In the genomic region with DNA sequence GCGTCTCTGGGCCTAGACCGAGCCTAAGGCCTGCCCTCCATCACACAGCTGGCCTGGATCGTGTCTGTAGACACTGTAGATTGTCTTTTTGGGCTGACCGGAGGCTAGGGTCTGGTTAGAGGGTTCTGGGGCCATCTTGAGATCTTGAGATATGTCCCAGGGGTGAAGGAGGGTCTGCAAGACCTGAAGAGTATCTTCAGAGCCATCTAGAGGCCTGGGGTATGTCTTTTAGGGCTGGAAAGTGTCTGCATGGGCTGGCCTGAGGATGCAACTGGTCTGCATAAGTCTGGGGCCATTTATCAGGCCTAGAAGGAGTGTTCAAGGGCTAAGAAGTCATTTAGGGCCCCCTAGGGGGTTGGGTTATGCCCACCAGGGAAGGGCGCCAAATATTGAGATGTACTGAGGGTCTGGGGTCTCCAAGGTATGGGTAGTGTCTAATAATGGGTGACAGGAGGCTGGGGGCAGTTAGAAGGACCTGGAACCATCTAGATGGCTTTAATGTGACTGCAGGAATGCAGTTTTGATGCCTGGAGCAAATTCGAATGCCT, we compare ENCODE assay signal across 8 cellular contexts. TPM values are rescaled to one million over a fixed set of nuclear protein-coding genes. Genes with fewer than 3 reads are reported as not detected.
DNase-seq lines count a peak whose midpoint lies in the region; ATAC-seq, FAIRE-seq and TF ChIP-seq lines count a peak whose summit lies in the region.

No MANE protein-coding gene starts in this region.

- peak overlapping the region; percentile 92 for H3K4me3 Mint-ChIP-seq in memory B cell

- peak overlapping the region; percentile 62 for H3K4me2 ChIP-seq in GM12878 (ENCODE audit: control insufficient read depth, insufficient read depth)

- no peak for TF ChIP-seq RAD21 in GM12878 (IDR thresholded peaks at IDR 0.05; ENCODE audit: insufficient read depth, low read depth, low read length)

- intact Hi-C loops in left ventricle myocardium inferior (cut with micrococcal nuclease) (no loop called here), left cardiac atrium (cut with DNase I) (no loop called here), GM12878 (cut with micrococcal nuclease; ENCODE audit: unreplicated experiment) (loop anchor here (2.0 to 5.0 kb wide), 2 partner anchors 22 to 50 kb away; a partner anchor contains a TSS)

- H2AFZ ChIP-seq in GM12878 (ENCODE audit: control insufficient read depth, low read depth, low read length) = peak overlapping the region; percentile 57

- CTCF ChIA-PET in GM12878 (lab: Yijun Ruan, JAX) = interaction anchor here (1.3 to 5.1 kb wide), 4 partner anchors 22 to 72 kb away, joined by 6 to 130 read pairs (median 12); a partner anchor contains a TSS

- no peak for TF ChIP-seq POLR2A in GM12878 (IDR thresholded peaks at IDR 0.05; ENCODE audit: low read depth, low read length)

- no peak for FAIRE-seq in GM12878 (lab: Jason Lieb, UNC)

- H3K27ac ChIP-seq in left ventricle myocardium inferior (replicated peaks) = peak overlapping the region; percentile 100
- H3K27ac ChIP-seq in GM12878 (ENCODE audit: control insufficient read depth, insufficient read depth) = peak overlapping the region; percentile 86

- H3K27ac Mint-ChIP-seq in memory B cell = peak overlapping the region; percentile 98

- no peaks in the 10 kb centered on the region for H3K27me3 Mint-ChIP-seq in memory B cell

- H3K9ac ChIP-seq in GM12878 (ENCODE audit: control insufficient read depth, insufficient read depth, low read length) = peak overlapping the region; percentile 97

- peaks cover 36% of the 10 kb centered on the region for H3K79me2 ChIP-seq in GM12878 (ENCODE audit: control insufficient read depth, insufficient read depth, low read length)

- H3K27me3 ChIP-seq in left ventricle myocardium inferior (ENCODE audit: low read depth) (no peaks in the 10 kb centered on the region), GM12878 (replicated peaks in 1 of 2; ENCODE audit: control insufficient read depth in 2 of 2, insufficient read depth in 2 of 2, low read length in 1 of 2) (no peaks in the 10 kb centered on the region)

- peaks cover 44% of the 10 kb centered on the region for H3K4me1 Mint-ChIP-seq in memory B cell

- no peak for DNase-seq in left ventricle myocardium inferior
- no peak for DNase-seq in left cardiac atrium
- DNase-seq in GM12878 (ENCODE audit: low read depth, low spot score) = no peak
- DNase-seq in memory B cell (ENCODE audit: low spot score in 2 of 2) = peak in 1 of 2 donors; percentile 25
- no peak for DNase-seq in NK-92 treated with Interleukin-12 subunit alpha and Interleukin-12 subunit beta, amount 100 ng/mL, for 24 hours (lab: John Stamatoyannopoulos, UW)
- no peak for DNase-seq in central memory CD4-positive, alpha-beta T cell
- no peak for DNase-seq in NCI-H1048 (lab: John Stamatoyannopoulos, UW)

- H3K4me3 ChIP-seq in left ventricle myocardium inferior (peak overlapping the region; percentile 98), GM12878 (peak overlapping the region; percentile 86)

- H3K4me1 ChIP-seq in left ventricle myocardium inferior (peaks cover 71% of the 10 kb centered on the region), GM12878 (ENCODE audit: control insufficient read depth, insufficient read depth, low read length) (peaks cover 18% of the 10 kb centered on the region)

- WGBS in GM12878 (ENCODE audit: insufficient coverage, insufficient replicate concordance, low lambda C conversion rate, missing lambda C conversion rate) = 1% methylated on average over 6 of the region's 6 CpGs

- no peaks in the 10 kb centered on the region for H3K9me3 Mint-ChIP-seq in memory B cell

- SMC1A ChIA-PET in GM12878 (lab: Charles Lee; ENCODE audit: uncharacterized antibody, unreplicated experiment) = interaction anchor here (0.9 to 1.9 kb wide), 5 partner anchors 20 to 37 kb away, joined by 3 to 9 read pairs (median 5); a partner anchor contains a TSS

- ATAC-seq in left cardiac atrium (no peak), GM12878 (no peak), memory B cell (ENCODE audit: low read depth) (no peak), HG03159 (IDR thresholded peaks at IDR 0.05; ENCODE audit: unreplicated experiment) (no peak)

- no peak for TF ChIP-seq CTCF in left ventricle myocardium inferior (IDR thresholded peaks at IDR 0.05; ENCODE audit: borderline replicate concordance)
- TF ChIP-seq CTCF in GM12878 (IDR thresholded peaks at IDR 0.05 in 2 of 3, conservative IDR thresholded peaks at IDR 0.05 in 1 of 3; ENCODE audit: control insufficient read depth in 2 of 3, extremely low read depth in 1 of 3, insufficient read depth in 1 of 3, low read depth in 3 of 3, low read length in 3 of 3) = no peak

- H3K36me3 ChIP-seq in left ventricle myocardium inferior = peaks cover 26% of the 10 kb centered on the region
- H3K36me3 ChIP-seq in GM12878 (ENCODE audit: control insufficient read depth in 2 of 2, insufficient read depth in 2 of 2, low read length in 1 of 2) = peaks cover 0 to 5% of the 10 kb centered on the region in 2 experiments; a peak in 3 of 4 replicates

- no peaks in the 10 kb centered on the region for H3K9me3 ChIP-seq in left ventricle myocardium inferior (replicated peaks)
- no peaks in the 10 kb centered on the region for H3K9me3 ChIP-seq in GM12878 (replicated peaks; ENCODE audit: control insufficient read depth, insufficient read depth, low read length)

- BruUV-seq in GM12878 (replicated peaks; lab: Mats Ljungman, UMichigan) = no TSS peak

- RAD21 ChIA-PET in GM12878 (lab: Charles Lee; ENCODE audit: unreplicated experiment) = interaction anchor here (1.0 to 5.1 kb wide), 6 partner anchors 22 to 200 kb away, joined by 3 to 131 read pairs (median 5); a partner anchor contains a TSS

- peaks cover 11% of the 10 kb centered on the region for H3K36me3 Mint-ChIP-seq in memory B cell

- no peak for TF ChIP-seq EP300 in GM12878 (IDR thresholded peaks at IDR 0.05; ENCODE audit: borderline replicate concordance in 1 of 2, control insufficient read depth in 1 of 2, low read depth in 2 of 2, low read length in 2 of 2)

- POLR2A ChIA-PET in GM12878 (lab: Charles Lee) = interaction anchor here (0.8 to 6.5 kb wide), 9 partner anchors 12 to 227 kb away, joined by 3 to 200 read pairs (median 6); a partner anchor contains a TSS

- in situ Hi-C loops in GM12878 (cut with MboI) = no loop called here

- H4K20me1 ChIP-seq in GM12878 (ENCODE audit: control insufficient read depth, insufficient read depth) = no peaks in the 10 kb centered on the region

RNA-seq across cellular contexts. Expression of a gene that starts 0.6 kb away (rescaled TPM):
- total RNA-seq in left ventricle myocardium inferior (38.8 TPM), left cardiac atrium (10 to 100 TPM; 38.6 to 46.9 TPM), GM12878 (2014; rRNA removed) (5.7 and 6.4 TPM in 2 replicates), GM12878 (2014; rRNA removed; fragmentation: Illumina TruSeq; extraction: Trizol) (2.5 and 3.5 TPM in 2 replicates), GM12878 (2021) (66.9 and 77.0 TPM in 2 replicates)
- 17.2 and 18.6 TPM in 2 replicates for total RNA-seq in GM12878 (2013; cell fraction: nucleolus; rRNA removed)
- 8.9 TPM for polyA plus RNA-seq in GM12878 (2011; ENCODE audit: low read depth)
- polyA plus RNA-seq in GM12878 (2011; rRNA removed) (1.3 and 2.1 TPM in 2 replicates), GM12878 (2014; fragmentation: Illumina TruSeq; extraction: Trizol) (0.40 and 4.2 TPM in 2 replicates), GM12878 (2014; fragmentation: Nextera tagmentation; extraction: Ambion mirVana) (under 1 TPM; 0.18 to 0.24 TPM), GM12878 (2014; rRNA removed) (12.2 and 18.5 TPM in 2 replicates), GM12878 (2016; fragmentation: Nextera tagmentation; extraction: Ambion mirVana) (1 to 10 TPM; 7.1 to 9.3 TPM)
- 5.1 and 5.9 TPM in 2 replicates for polyA plus RNA-seq in GM12878 (2011; cell fraction: cytosol; rRNA removed)
- 21.9 and 33.3 TPM in 2 replicates for polyA plus RNA-seq in GM12878 (2011; cell fraction: nucleus; rRNA removed)
- 24.6 and 26.6 TPM in 2 replicates for polyA plus RNA-seq in GM12878 (2012)
- polyA minus RNA-seq in GM12878 (2011; rRNA and poly(A)+ RNA removed) = 1.0 and 4.3 TPM in 2 replicates
- polyA minus RNA-seq in GM12878 (2011; cell fraction: cytosol; rRNA and poly(A)+ RNA removed) = 4.6 and 5.6 TPM in 2 replicates
- polyA minus RNA-seq in GM12878 (2011; cell fraction: nucleus; rRNA and poly(A)+ RNA removed) = 2.2 and 3.4 TPM in 2 replicates

RNA-seq across cellular contexts. Expression of a gene that starts 2.6 kb away (rescaled TPM):
- total RNA-seq in left ventricle myocardium inferior = 116 TPM
- 10 to 100 TPM; 85.6 to 95.0 TPM for total RNA-seq in left cardiac atrium
- total RNA-seq in GM12878 (2013; cell fraction: nucleolus; rRNA removed) = 0.91 TPM in 1 of 2 replicates, not detected in the other
- 1.0 and 1.8 TPM in 2 replicates for total RNA-seq in GM12878 (2014; rRNA removed)
- total RNA-seq in GM12878 (2014; rRNA removed; fragmentation: Illumina TruSeq; extraction: Trizol) = 1.1 TPM in 2 replicates
- total RNA-seq in GM12878 (2021) = 1.3 and 1.8 TPM in 2 replicates
- 3.2 TPM for polyA plus RNA-seq in GM12878 (2011; ENCODE audit: low read depth)
- 2.3 and 4.1 TPM in 2 replicates for polyA plus RNA-seq in GM12878 (2011; rRNA removed)
- 7.4 and 9.2 TPM in 2 replicates for polyA plus RNA-seq in GM12878 (2011; cell fraction: cytosol; rRNA removed)
- 5.0 and 5.9 TPM in 2 replicates for polyA plus RNA-seq in GM12878 (2011; cell fraction: nucleus; rRNA removed)
- polyA plus RNA-seq in GM12878 (2012) = 7.4 and 8.5 TPM in 2 replicates
- polyA plus RNA-seq in GM12878 (2014; fragmentation: Illumina TruSeq; extraction: Trizol) = 1.1 TPM in 1 of 2 replicates, not detected in the other
- polyA plus RNA-seq in GM12878 (2014; fragmentation: Nextera tagmentation; extraction: Ambion mirVana) = under 1 TPM; 0.24 to 0.29 TPM
- 4.0 and 5.8 TPM in 2 replicates for polyA plus RNA-seq in GM12878 (2014; rRNA removed)
- polyA plus RNA-seq in GM12878 (2016; fragmentation: Nextera tagmentation; extraction: Ambion mirVana) = 1 to 10 TPM; 1.9 to 2.2 TPM
- polyA minus RNA-seq in GM12878 (2011; rRNA and poly(A)+ RNA removed) = 0.95 and 3.3 TPM in 2 replicates
- polyA minus RNA-seq in GM12878 (2011; cell fraction: cytosol; rRNA and poly(A)+ RNA removed) = 2.4 and 2.6 TPM in 2 replicates
- polyA minus RNA-seq in GM12878 (2011; cell fraction: nucleus; rRNA and poly(A)+ RNA removed) = 0.60 and 0.67 TPM in 2 replicates

RNA-seq across cellular contexts. Expression of a gene that starts 23.1 kb away (rescaled TPM):
- total RNA-seq in left ventricle myocardium inferior (34.5 TPM), left cardiac atrium (10 to 100 TPM; 46.3 to 48.1 TPM), GM12878 (2014; rRNA removed) (82.7 and 87.4 TPM in 2 replicates), GM12878 (2014; rRNA removed; fragmentation: Illumina TruSeq; extraction: Trizol) (39.2 and 41.7 TPM in 2 replicates), GM12878 (2021) (93.8 and 110 TPM in 2 replicates)
- 31.4 and 47.6 TPM in 2 replicates for total RNA-seq in GM12878 (2013; cell fraction: nucleolus; rRNA removed)
- polyA plus RNA-seq in GM12878 (2011; ENCODE audit: low read depth) = 48.7 TPM
- polyA plus RNA-seq in GM12878 (2011; rRNA removed) (39.9 and 68.7 TPM in 2 replicates), GM12878 (2014; fragmentation: Illumina TruSeq; extraction: Trizol) (25.2 and 83.2 TPM in 2 replicates), GM12878 (2014; fragmentation: Nextera tagmentation; extraction: Ambion mirVana) (10 to 100 TPM in 1 of 2 experiments, 1 to 10 TPM in 1; 5.5 to 17.2 TPM), GM12878 (2014; rRNA removed) (109 and 140 TPM in 2 replicates), GM12878 (2016; fragmentation: Nextera tagmentation; extraction: Ambion mirVana) (10 to 100 TPM; 51.1 to 58.1 TPM)
- 114 and 137 TPM in 2 replicates for polyA plus RNA-seq in GM12878 (2011; cell fraction: cytosol; rRNA removed)
- 145 and 206 TPM in 2 replicates for polyA plus RNA-seq in GM12878 (2011; cell fraction: nucleus; rRNA removed)
- 105 and 125 TPM in 2 replicates for polyA plus RNA-seq in GM12878 (2012)
- polyA minus RNA-seq in GM12878 (2011; rRNA and poly(A)+ RNA removed) = 26.8 and 55.4 TPM in 2 replicates
- 22.6 and 37.9 TPM in 2 replicates for polyA minus RNA-seq in GM12878 (2011; cell fraction: cytosol; rRNA and poly(A)+ RNA removed)
- 18.3 and 35.4 TPM in 2 replicates for polyA minus RNA-seq in GM12878 (2011; cell fraction: nucleus; rRNA and poly(A)+ RNA removed)

RNA-seq across cellular contexts. Expression of a gene that starts 23.2 kb away (rescaled TPM):
- total RNA-seq in left ventricle myocardium inferior (11.4 TPM), left cardiac atrium (10 to 100 TPM; 12.0 to 12.5 TPM), GM12878 (2014; rRNA removed) (48.7 and 66.9 TPM in 2 replicates), GM12878 (2014; rRNA removed; fragmentation: Illumina TruSeq; extraction: Trizol) (9.6 and 10.2 TPM in 2 replicates), GM12878 (2021) (81.9 and 83.5 TPM in 2 replicates)
- total RNA-seq in GM12878 (2013; cell fraction: nucleolus; rRNA removed) = 7.0 and 8.2 TPM in 2 replicates
- polyA plus RNA-seq in GM12878 (2011; ENCODE audit: low read depth) = 45.1 TPM
- polyA plus RNA-seq in GM12878 (2011; rRNA removed) (19.4 and 34.0 TPM in 2 replicates), GM12878 (2014; fragmentation: Illumina TruSeq; extraction: Trizol) (26.2 and 28.9 TPM in 2 replicates), GM12878 (2014; fragmentation: Nextera tagmentation; extraction: Ambion mirVana) (1 to 10 TPM; 1.8 to 7.9 TPM), GM12878 (2014; rRNA removed) (143 and 146 TPM in 2 replicates), GM12878 (2016; fragmentation: Nextera tagmentation; extraction: Ambion mirVana) (100 to 1,000 TPM in 1 of 2 experiments, 10 to 100 TPM in 1; 90.3 to 102 TPM)
- 63.0 and 82.8 TPM in 2 replicates for polyA plus RNA-seq in GM12878 (2011; cell fraction: cytosol; rRNA removed)
- polyA plus RNA-seq in GM12878 (2011; cell fraction: nucleus; rRNA removed) = 60.4 and 63.6 TPM in 2 replicates
- polyA plus RNA-seq in GM12878 (2012) = 42.9 and 43.2 TPM in 2 replicates
- polyA minus RNA-seq in GM12878 (2011; rRNA and poly(A)+ RNA removed) = 5.0 and 16.5 TPM in 2 replicates
- 13.9 and 16.9 TPM in 2 replicates for polyA minus RNA-seq in GM12878 (2011; cell fraction: cytosol; rRNA and poly(A)+ RNA removed)
- 7.6 and 8.8 TPM in 2 replicates for polyA minus RNA-seq in GM12878 (2011; cell fraction: nucleus; rRNA and poly(A)+ RNA removed)

RNA-seq across cellular contexts. Expression of a gene that starts 34.5 kb away (rescaled TPM):
- total RNA-seq in left ventricle myocardium inferior = 112 TPM
- 100 to 1,000 TPM; 137 to 159 TPM for total RNA-seq in left cardiac atrium
- total RNA-seq in GM12878 (2013; cell fraction: nucleolus; rRNA removed) = 251 and 266 TPM in 2 replicates
- 589 and 611 TPM in 2 replicates for total RNA-seq in GM12878 (2014; rRNA removed)
- 343 and 363 TPM in 2 replicates for total RNA-seq in GM12878 (2014; rRNA removed; fragmentation: Illumina TruSeq; extraction: Trizol)
- 432 and 437 TPM in 2 replicates for total RNA-seq in GM12878 (2021)
- 189 TPM for polyA plus RNA-seq in GM12878 (2011; ENCODE audit: low read depth)
- polyA plus RNA-seq in GM12878 (2011; rRNA removed) = 357 and 667 TPM in 2 replicates
- 947 and 1,287 TPM in 2 replicates for polyA plus RNA-seq in GM12878 (2011; cell fraction: cytosol; rRNA removed)
- 955 and 1,091 TPM in 2 replicates for polyA plus RNA-seq in GM12878 (2011; cell fraction: nucleus; rRNA removed)
- 311 and 317 TPM in 2 replicates for polyA plus RNA-seq in GM12878 (2012)
- 179 and 527 TPM in 2 replicates for polyA plus RNA-seq in GM12878 (2014; fragmentation: Illumina TruSeq; extraction: Trizol)
- polyA plus RNA-seq in GM12878 (2014; fragmentation: Nextera tagmentation; extraction: Ambion mirVana) = 10 to 100 TPM; 19.9 to 50.5 TPM
- polyA plus RNA-seq in GM12878 (2014; rRNA removed) = 643 and 678 TPM in 2 replicates
- 100 to 1,000 TPM; 441 to 447 TPM for polyA plus RNA-seq in GM12878 (2016; fragmentation: Nextera tagmentation; extraction: Ambion mirVana)
- polyA minus RNA-seq in GM12878 (2011; rRNA and poly(A)+ RNA removed) = 734 and 867 TPM in 2 replicates
- 172 and 191 TPM in 2 replicates for polyA minus RNA-seq in GM12878 (2011; cell fraction: cytosol; rRNA and poly(A)+ RNA removed)
- 196 and 303 TPM in 2 replicates for polyA minus RNA-seq in GM12878 (2011; cell fraction: nucleus; rRNA and poly(A)+ RNA removed)

Comparison
In these comparisons a context has a peak if more than half of its experiments do, and no peak if none do; other contexts are left out.
1. RNA of a gene that starts 2.6 kb away (total RNA-seq): 116 TPM in left ventricle myocardium inferior (single experiment) and 85.6 to 95.0 TPM in left cardiac atrium; 0.91 to 1.8 TPM in GM12878; every median in the first group is over 10 times any median in the second.